9 cellular contexts compared by ENCODE assay signal in the genomic region with DNA sequence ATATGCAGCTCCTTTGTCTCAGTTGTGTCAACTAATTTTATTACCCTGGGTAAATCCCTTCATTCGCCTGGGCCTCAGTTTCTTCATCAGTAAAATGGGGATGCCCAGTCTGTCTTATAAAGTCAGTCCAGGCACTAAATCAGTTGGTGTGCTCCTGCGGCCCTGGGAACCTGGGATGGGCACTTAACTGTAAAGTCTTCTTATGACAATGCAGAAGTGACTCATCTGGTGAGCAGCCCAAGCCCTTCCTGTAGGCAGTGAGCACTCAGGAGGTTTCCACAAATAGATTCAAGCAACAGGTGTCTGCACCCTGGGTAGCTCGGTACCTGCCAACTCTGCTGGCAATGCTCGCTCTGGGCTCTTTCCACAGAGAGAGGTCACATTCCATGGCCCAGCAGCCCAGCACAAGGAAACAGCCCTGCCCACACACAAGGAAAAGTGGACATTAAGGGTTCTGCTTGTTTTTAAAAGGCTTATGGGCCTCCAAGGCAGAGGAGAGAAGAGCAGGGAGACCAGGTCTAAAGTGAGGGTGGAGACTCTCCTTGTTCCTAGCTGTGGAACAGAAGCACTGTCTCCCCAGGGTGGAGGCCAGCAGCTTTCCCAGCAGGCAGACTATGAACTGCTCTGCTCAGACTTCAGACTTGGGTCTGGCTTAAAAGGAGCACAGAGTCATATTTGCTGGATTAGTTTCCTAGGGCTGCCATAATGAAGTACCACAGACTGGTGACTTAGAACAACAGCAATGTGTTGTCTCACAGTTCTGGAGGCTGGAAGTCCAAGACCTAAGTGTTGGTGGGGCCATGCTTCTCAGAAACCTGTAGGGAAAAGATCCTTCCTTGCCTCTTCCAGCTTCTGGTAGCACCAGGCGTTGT.
A peak's percentile ranks its signal among the peaks of the same experiment; 100 is the strongest.
DNase-seq lines count a peak whose midpoint lies in the region; ATAC-seq and TF ChIP-seq lines count a peak whose summit lies in the region.
"Had no signal": no experiment of that assay in that cellular context is flagged by ENCODE, and none has a peak within 500 bp of the region (broad histone marks: within the 10 kb centered on the region; RNA-seq: fewer than 3 reads in every experiment).

No MANE protein-coding gene starts in this region.

- DNase-seq in NCI-H460 (ENCODE audit: extremely low read depth, low read depth) (peak; percentile 9), fibroblast of villous mesenchyme (ENCODE audit: low read depth) (peak; percentile 35), GM10266 (ENCODE audit: extremely low spot score) (no peak), iPS-NIHi7 (ENCODE audit: extremely low spot score) (no peak)
- DNase-seq in activated CD8-positive, alpha-beta memory T cell treated with anti-CD3 and anti-CD28 coated beads, Interleukin-2, amount 50 U/mL, for 4 hours: no peak
- no peak for DNase-seq in stimulated activated CD4-positive, alpha-beta T cell treated with anti-CD3 and anti-CD28 coated beads, Interleukin-4, amount 100 ng/mL, for 1 hour

- ATAC-seq in GM18868 (IDR thresholded peaks at IDR 0.05; ENCODE audit: unreplicated experiment) (peak; percentile 96), HG02623 (IDR thresholded peaks at IDR 0.05; ENCODE audit: unreplicated experiment) (peak; percentile 95)

- no peak overlapping the region for H3K4me3 ChIP-seq in fibroblast of villous mesenchyme (ENCODE audit: low read depth, low read length)
- H3K4me3 ChIP-seq: SJCRH30 had no signal

- TF ChIP-seq CTCF in fibroblast of villous mesenchyme (IDR thresholded peaks at IDR 0.05; ENCODE audit: insufficient read depth, low read depth, low read length) (no peak), GM10266 (IDR thresholded peaks at IDR 0.05; ENCODE audit: control insufficient read depth, insufficient read depth, low read depth, missing control alignments) (no peak)

Comparison
In these comparisons a context has a peak if more than half of its experiments do, and no peak if none do; other contexts are left out.
1. DNase-seq: peak in NCI-H460 (single experiment) and fibroblast of villous mesenchyme (single experiment); none in GM10266 (single experiment), iPS-NIHi7 (single experiment), activated CD8-positive, alpha-beta memory T cell treated with anti-CD3 and anti-CD28 coated beads, Interleukin-2, amount 50 U/mL, for 4 hours (single experiment) and stimulated activated CD4-positive, alpha-beta T cell treated with anti-CD3 and anti-CD28 coated beads, Interleukin-4, amount 100 ng/mL, for 1 hour (single experiment).